In the genomic region with DNA sequence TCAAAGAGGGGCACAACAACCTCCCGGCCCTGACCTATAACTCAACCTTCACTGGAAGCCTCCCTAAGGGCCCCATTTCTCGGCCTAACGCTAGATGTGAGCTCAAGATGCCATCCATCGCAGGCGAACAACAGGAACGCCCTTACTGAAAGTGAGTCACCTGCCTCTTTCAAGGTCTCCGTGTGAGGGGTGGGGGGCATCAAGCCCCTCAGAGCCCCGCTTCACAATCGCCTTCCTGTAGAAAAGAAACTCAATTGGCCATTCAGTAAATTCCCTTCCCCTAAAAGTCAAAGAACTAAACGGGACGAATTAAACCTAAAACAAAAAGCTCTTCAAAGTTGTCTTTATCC, we compare ENCODE assay signal across 8 cellular contexts. TPM values are rescaled to one million over a fixed set of nuclear protein-coding genes. Genes with fewer than 3 reads are reported as not detected.
A peak's percentile ranks its signal among the peaks of the same experiment; 100 is the strongest.
DNase-seq lines count a peak whose midpoint lies in the region; ATAC-seq, FAIRE-seq and TF ChIP-seq lines count a peak whose summit lies in the region.

No MANE protein-coding gene starts in this region.

- H3K27ac ChIP-seq in endodermal cell (ENCODE audit: low read depth, low read length): no peak overlapping the region

- H3K27ac Mint-ChIP-seq in activated CD8-positive, alpha-beta T cell treated with anti-CD3 and anti-CD28 coated beads for 36 hours: peak overlapping the region; percentile 95
- peak overlapping the region; percentile 96 for H3K27ac Mint-ChIP-seq in endodermal cell

- H3K36me3 Mint-ChIP-seq in activated CD8-positive, alpha-beta T cell treated with anti-CD3 and anti-CD28 coated beads for 36 hours (ENCODE audit: low read depth): peaks cover 34% of the 10 kb centered on the region
- H3K36me3 Mint-ChIP-seq in endodermal cell (ENCODE audit: low read depth): peaks cover 24% of the 10 kb centered on the region

- peak; percentile 39 for DNase-seq in GM12891 (ENCODE audit: insufficient read length, low spot score)
- peak; percentile 66 for DNase-seq in KBM-7
- DNase-seq in activated CD8-positive, alpha-beta T cell treated with anti-CD3 and anti-CD28 coated beads for 36 hours: peak; percentile 71
- DNase-seq in endodermal cell: peak; percentile 67
- peak; percentile 14 for DNase-seq in mucosa of gallbladder (ENCODE audit: low spot score)
- DNase-seq in stimulated activated CD8-positive, alpha-beta memory T cell treated with anti-CD3 and anti-CD28 coated beads, Interleukin-7, amount 100 ng/mL, for 4 hours (ENCODE audit: low read depth in 2 of 2): peak; percentile 27 to 32

- POLR2A ChIA-PET in activated CD8-positive, alpha-beta T cell treated with anti-CD3 and anti-CD28 coated beads for 36 hours (lab: Charles Lee): interaction anchor here (0.9 to 3.4 kb wide), 11 partner anchors 12 to 160 kb away, joined by 3 to 13 read pairs (median 4); a partner anchor contains a TSS

- H3K27me3 Mint-ChIP-seq in activated CD8-positive, alpha-beta T cell treated with anti-CD3 and anti-CD28 coated beads for 36 hours: no peaks in the 10 kb centered on the region
- peaks cover 2% of the 10 kb centered on the region for H3K27me3 Mint-ChIP-seq in endodermal cell (ENCODE audit: insufficient read depth)

- peak overlapping the region; percentile 98 for H3K4me3 Mint-ChIP-seq in activated CD8-positive, alpha-beta T cell treated with anti-CD3 and anti-CD28 coated beads for 36 hours
- peak overlapping the region; percentile 88 for H3K4me3 Mint-ChIP-seq in endodermal cell

- CTCF ChIA-PET in activated CD8-positive, alpha-beta T cell treated with anti-CD3 and anti-CD28 coated beads for 36 hours (lab: Charles Lee): interaction anchor here (1.7 to 2.7 kb wide), 4 partner anchors 11 to 170 kb away, joined by 5 to 9 read pairs (median 7); a partner anchor contains a TSS

- H3K27me3 ChIP-seq in endodermal cell (ENCODE audit: control insufficient read depth, insufficient read depth, low read length, poor library complexity, severe bottlenecking): no peaks in the 10 kb centered on the region

- H3K4me1 Mint-ChIP-seq in activated CD8-positive, alpha-beta T cell treated with anti-CD3 and anti-CD28 coated beads for 36 hours (ENCODE audit: low read depth): peaks cover 25% of the 10 kb centered on the region
- H3K4me1 Mint-ChIP-seq in endodermal cell: peaks cover 7% of the 10 kb centered on the region

- FAIRE-seq in GM12891 (lab: Jason Lieb, UNC): peak; percentile 41

- intact Hi-C loops in activated CD8-positive, alpha-beta T cell treated with anti-CD3 and anti-CD28 coated beads for 36 hours (cut with micrococcal nuclease): loop anchor here (5.0 kb wide), 1 partner anchor 46 kb away; a partner anchor contains a TSS

- WGBS in endodermal cell (ENCODE audit: insufficient coverage in 1 of 2, insufficient read length in 1 of 2), 2 experiments: 2 to 3% methylated on average over 4 to 11 of the region's 11 CpGs

- ATAC-seq in activated CD8-positive, alpha-beta T cell treated with anti-CD3 and anti-CD28 coated beads for 36 hours: peak; percentile 68
- ATAC-seq in HG03521 (IDR thresholded peaks at IDR 0.05; ENCODE audit: unreplicated experiment) (no peak), HG03565 (IDR thresholded peaks at IDR 0.05; ENCODE audit: unreplicated experiment) (no peak)

- H3K36me3 ChIP-seq in endodermal cell (ENCODE audit: control insufficient read depth, insufficient read depth, low read length): peaks cover 17% of the 10 kb centered on the region

- H3K9ac ChIP-seq in endodermal cell (ENCODE audit: extremely low read depth, low read length, poor library complexity, severe bottlenecking): peak overlapping the region; percentile 73

- H3K9me3 Mint-ChIP-seq in activated CD8-positive, alpha-beta T cell treated with anti-CD3 and anti-CD28 coated beads for 36 hours: peaks cover 5% of the 10 kb centered on the region
- H3K9me3 Mint-ChIP-seq in endodermal cell: peaks cover 18% of the 10 kb centered on the region

- no peak for TF ChIP-seq CTCF in activated CD8-positive, alpha-beta T cell treated with anti-CD3 and anti-CD28 coated beads for 36 hours (IDR thresholded peaks at IDR 0.05)
- TF ChIP-seq CTCF in endodermal cell (conservative IDR thresholded peaks at IDR 0.05): no peak

- in situ Hi-C loops in KBM-7 (cut with MboI; ENCODE audit: low pct_unique_long_range_greater_than_20kb, low sequenced_read_pairs): no loop called here

- H3K4me3 ChIP-seq in endodermal cell (ENCODE audit: low read length): peak overlapping the region; percentile 98

- H3K9me3 ChIP-seq in endodermal cell (ENCODE audit: control insufficient read depth, low read length): peaks cover 20% of the 10 kb centered on the region

- TF ChIP-seq POLR2A in GM12891 (IDR thresholded peaks at IDR 0.05; ENCODE audit: low read depth, low read length): no peak

- no peaks in the 10 kb centered on the region for H3K4me1 ChIP-seq in endodermal cell (ENCODE audit: control insufficient read depth, insufficient read depth, low read length)

TF ChIP-seq in GM12891, 5 proteins besides CTCF, POLR2A, EP300 and RAD21:
- no peak for TF ChIP-seq SPI1 (IDR thresholded peaks at IDR 0.05; ENCODE audit: low read depth, low read length)
- TF ChIP-seq PAX5 (IDR thresholded peaks at IDR 0.05; ENCODE audit: insufficient read depth, low read length, severe bottlenecking): no peak
- TF ChIP-seq POLR2AphosphoS5 (IDR thresholded peaks at IDR 0.05; ENCODE audit: low read depth, low read length): no peak
- TF ChIP-seq TAF1 (IDR thresholded peaks at IDR 0.05; ENCODE audit: low read depth, low read length): no peak
- TF ChIP-seq POU2F2 (IDR thresholded peaks at IDR 0.05; ENCODE audit: low read depth, low read length): no peak

RNA-seq across cellular contexts. Expression of a gene that starts 0.7 kb away (rescaled TPM):
- polyA plus RNA-seq in GM12891 (2012; ENCODE audit: low read depth, missing spikeins): 9.0 TPM
- 10 to 100 TPM; 11.4 to 11.6 TPM for total RNA-seq in activated CD8-positive, alpha-beta T cell treated with anti-CD3 and anti-CD28 coated beads for 36 hours
- total RNA-seq in endodermal cell (10 to 100 TPM; 13.5 to 14.5 TPM), mucosa of gallbladder (19.6 TPM)
- polyA plus RNA-seq in endodermal cell (2013, experiment 1 of 2): 9.4 TPM
- 11.7 TPM for polyA plus RNA-seq in endodermal cell (2013, experiment 2 of 2)

RNA-seq across cellular contexts. Expression of a gene that starts 45.9 kb away (rescaled TPM):
- 25.4 TPM for polyA plus RNA-seq in GM12891 (2012; ENCODE audit: low read depth, missing spikeins)
- total RNA-seq in activated CD8-positive, alpha-beta T cell treated with anti-CD3 and anti-CD28 coated beads for 36 hours: 10 to 100 TPM; 19.4 to 19.5 TPM
- total RNA-seq in endodermal cell (10 to 100 TPM; 28.2 to 31.3 TPM), mucosa of gallbladder (70.2 TPM)
- 22.6 TPM for polyA plus RNA-seq in endodermal cell (2013, experiment 1 of 2)
- polyA plus RNA-seq in endodermal cell (2013, experiment 2 of 2): 23.1 TPM

RNA-seq across cellular contexts. Expression of a gene that starts 48.1 kb away (rescaled TPM):
- polyA plus RNA-seq in GM12891 (2012; ENCODE audit: low read depth, missing spikeins): 0.39 TPM
- total RNA-seq in activated CD8-positive, alpha-beta T cell treated with anti-CD3 and anti-CD28 coated beads for 36 hours: 1 to 10 TPM; 6.8 to 8.9 TPM
- total RNA-seq in endodermal cell (10 to 100 TPM; 43.1 to 58.5 TPM), mucosa of gallbladder (14.9 TPM)
- polyA plus RNA-seq in endodermal cell (2013, experiment 1 of 2): 18.9 TPM
- 18.6 TPM for polyA plus RNA-seq in endodermal cell (2013, experiment 2 of 2)

Comparison
In these comparisons a context has a peak if more than half of its experiments do, and no peak if none do; other contexts are left out.
1. DNase-seq: peak in every context shown above with its lines; median percentile 71 in activated CD8-positive, alpha-beta T cell treated with anti-CD3 and anti-CD28 coated beads for 36 hours; 67 in endodermal cell; 66 in KBM-7; 39 in GM12891; 30 in stimulated activated CD8-positive, alpha-beta memory T cell treated with anti-CD3 and anti-CD28 coated beads, Interleukin-7, amount 100 ng/mL, for 4 hours; 14 in mucosa of gallbladder.